ENCODE assay signal across 30 cellular contexts in genomic region chr4:162282711-162283110, GRCh38.
"Had no signal": no experiment of that assay in that cellular context is flagged by ENCODE, and none has a peak within 500 bp of the region (broad histone marks: within the 10 kb centered on the region; RNA-seq: fewer than 3 reads in every experiment).

No MANE protein-coding gene starts in this region.

- H3K27me3 ChIP-seq: cardiac muscle cell had no signal

- ATAC-seq: activated CD8-positive, alpha-beta memory T cell treated with anti-CD3 and anti-CD28 coated beads, Interleukin-2, amount 10 ng/mL, durations not matched to agents 7 days and 5 days; activated naive CD8-positive, alpha-beta T cell treated with anti-CD3 and anti-CD28 coated beads, Interleukin-2, amount 50 U/mL, for 24 hours; Panc1 had no signal

- H3K4me3 ChIP-seq: cardiac muscle cell had no signal

- H3K36me3 ChIP-seq: cardiac muscle cell had no signal

- DNase-seq: activated B cell treated with CpG ODN at 0.5 μM for 24 hours; activated CD4-positive, alpha-beta memory T cell treated with anti-CD3 and anti-CD28 coated beads for 36 hours; activated CD4-positive, alpha-beta T cell treated with anti-CD3 and anti-CD28 coated beads for 4 hours; activated CD4-positive, alpha-beta T cell treated with anti-CD3 and anti-CD28 coated beads, Interleukin-2, amount 50 U/mL, for 1 hour; activated CD4-positive, CD25-positive, alpha-beta regulatory T cell treated with anti-CD3 and anti-CD28 coated beads, Interleukin-2, amount 50 U/mL, for 72 hours; activated CD8-positive, alpha-beta memory T cell treated with anti-CD3 and anti-CD28 coated beads, Interleukin-2, amount 10 ng/mL, durations not matched to agents 7 days and 5 days; activated CD8-positive, alpha-beta memory T cell treated with anti-CD3 and anti-CD28 coated beads, Interleukin-2, amount 50 U/mL, for 48 hours; activated effector memory CD4-positive, alpha-beta T cell treated with Interleukin-2 at 50 U/mL for 16 hours; activated naive CD4-positive, alpha-beta T cell treated with anti-CD3 and anti-CD28 coated beads, Interleukin-2, amount 10 ng/mL, durations not matched to agents 7 days and 5 days; activated naive CD8-positive, alpha-beta T cell treated with anti-CD3 and anti-CD28 coated beads, Interleukin-2, amount 50 U/mL, for 24 hours; activated T-cell treated with anti-CD3 and anti-CD28 coated beads, Interleukin-2, amount 50 U/mL, for 48 hours; amniotic stem cell; aorta; NCI-H1092 treated with DMSO at 0.1 percent for 48 hours; NCI-H187 treated with DMSO at 0.1 percent for 48 hours; NCI-H2081; NCI-H2171 treated with DMSO at 0.1 percent for 48 hours; NCI-H2227 treated with DMSO at 0.1 percent for 48 hours; NCI-H446; NCI-H510A treated with DMSO at 0.1 percent for 48 hours; NCI-H526 treated with DMSO at 0.1 percent for 48 hours; NCI-H774; RPMI8226; SIG-M5; SW 1271; T-helper 1 cell; T-helper 2 cell; T-helper 9 cell had no signal
